1 cellular context compared by ENCODE assay signal in the genomic region with DNA sequence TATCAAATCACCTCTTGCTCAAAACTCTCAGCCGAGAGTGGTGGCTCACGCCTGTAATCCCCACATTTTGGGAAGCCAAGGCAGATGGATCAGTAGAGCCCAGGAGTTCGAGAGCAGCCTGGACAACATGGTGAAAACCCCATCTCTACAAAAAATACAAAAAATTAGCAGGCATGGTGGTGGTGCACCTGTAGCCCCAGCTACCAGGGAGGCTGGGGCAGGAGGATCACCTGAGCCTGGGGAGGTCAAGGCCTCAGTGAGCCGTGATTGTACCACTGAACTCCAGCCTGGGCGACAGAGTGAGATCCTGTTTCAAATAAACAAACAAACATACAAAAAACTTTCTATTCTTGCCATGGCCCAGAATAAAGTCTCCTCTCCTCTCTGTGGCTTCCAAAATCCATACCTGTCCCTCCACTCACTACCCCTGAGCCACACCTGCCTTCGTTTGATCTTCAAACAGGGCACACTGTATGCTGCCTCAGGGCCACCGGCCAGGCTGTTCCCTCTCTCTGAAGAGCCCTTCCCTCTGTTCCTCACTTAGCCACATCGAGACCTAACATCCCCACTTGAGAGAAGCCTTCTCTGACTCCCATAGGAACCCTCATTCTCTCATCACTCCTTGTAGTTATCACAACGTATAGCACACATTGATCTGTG.
TF ChIP-seq lines count a peak whose summit lies in the region.

No MANE protein-coding gene starts in this region.

TF ChIP-seq in HepG2, 621 proteins besides CTCF, POLR2A, EP300 and RAD21 (continued from another document):
- TF ChIP-seq, protein P1, sequence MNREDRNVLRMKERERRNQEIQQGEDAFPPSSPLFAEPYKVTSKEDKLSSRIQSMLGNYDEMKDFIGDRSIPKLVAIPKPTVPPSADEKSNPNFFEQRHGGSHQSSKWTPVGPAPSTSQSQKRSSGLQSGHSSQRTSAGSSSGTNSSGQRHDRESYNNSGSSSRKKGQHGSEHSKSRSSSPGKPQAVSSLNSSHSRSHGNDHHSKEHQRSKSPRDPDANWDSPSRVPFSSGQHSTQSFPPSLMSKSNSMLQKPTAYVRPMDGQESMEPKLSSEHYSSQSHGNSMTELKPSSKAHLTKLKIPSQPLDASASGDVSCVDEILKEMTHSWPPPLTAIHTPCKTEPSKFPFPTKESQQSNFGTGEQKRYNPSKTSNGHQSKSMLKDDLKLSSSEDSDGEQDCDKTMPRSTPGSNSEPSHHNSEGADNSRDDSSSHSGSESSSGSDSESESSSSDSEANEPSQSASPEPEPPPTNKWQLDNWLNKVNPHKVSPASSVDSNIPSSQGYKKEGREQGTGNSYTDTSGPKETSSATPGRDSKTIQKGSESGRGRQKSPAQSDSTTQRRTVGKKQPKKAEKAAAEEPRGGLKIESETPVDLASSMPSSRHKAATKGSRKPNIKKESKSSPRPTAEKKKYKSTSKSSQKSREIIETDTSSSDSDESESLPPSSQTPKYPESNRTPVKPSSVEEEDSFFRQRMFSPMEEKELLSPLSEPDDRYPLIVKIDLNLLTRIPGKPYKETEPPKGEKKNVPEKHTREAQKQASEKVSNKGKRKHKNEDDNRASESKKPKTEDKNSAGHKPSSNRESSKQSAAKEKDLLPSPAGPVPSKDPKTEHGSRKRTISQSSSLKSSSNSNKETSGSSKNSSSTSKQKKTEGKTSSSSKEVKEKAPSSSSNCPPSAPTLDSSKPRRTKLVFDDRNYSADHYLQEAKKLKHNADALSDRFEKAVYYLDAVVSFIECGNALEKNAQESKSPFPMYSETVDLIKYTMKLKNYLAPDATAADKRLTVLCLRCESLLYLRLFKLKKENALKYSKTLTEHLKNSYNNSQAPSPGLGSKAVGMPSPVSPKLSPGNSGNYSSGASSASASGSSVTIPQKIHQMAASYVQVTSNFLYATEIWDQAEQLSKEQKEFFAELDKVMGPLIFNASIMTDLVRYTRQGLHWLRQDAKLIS (CRISPR knock-in tag; IDR thresholded peaks at IDR 0.05), result no peak
- no peak for TF ChIP-seq JUND (CRISPR knock-in tag; IDR thresholded peaks at IDR 0.05)
- TF ChIP-seq, protein P2, sequence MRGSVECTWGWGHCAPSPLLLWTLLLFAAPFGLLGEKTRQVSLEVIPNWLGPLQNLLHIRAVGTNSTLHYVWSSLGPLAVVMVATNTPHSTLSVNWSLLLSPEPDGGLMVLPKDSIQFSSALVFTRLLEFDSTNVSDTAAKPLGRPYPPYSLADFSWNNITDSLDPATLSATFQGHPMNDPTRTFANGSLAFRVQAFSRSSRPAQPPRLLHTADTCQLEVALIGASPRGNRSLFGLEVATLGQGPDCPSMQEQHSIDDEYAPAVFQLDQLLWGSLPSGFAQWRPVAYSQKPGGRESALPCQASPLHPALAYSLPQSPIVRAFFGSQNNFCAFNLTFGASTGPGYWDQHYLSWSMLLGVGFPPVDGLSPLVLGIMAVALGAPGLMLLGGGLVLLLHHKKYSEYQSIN (CRISPR knock-in tag; IDR thresholded peaks at IDR 0.05; ENCODE audit: borderline replicate concordance), result no peak
- TF ChIP-seq, protein P3, sequence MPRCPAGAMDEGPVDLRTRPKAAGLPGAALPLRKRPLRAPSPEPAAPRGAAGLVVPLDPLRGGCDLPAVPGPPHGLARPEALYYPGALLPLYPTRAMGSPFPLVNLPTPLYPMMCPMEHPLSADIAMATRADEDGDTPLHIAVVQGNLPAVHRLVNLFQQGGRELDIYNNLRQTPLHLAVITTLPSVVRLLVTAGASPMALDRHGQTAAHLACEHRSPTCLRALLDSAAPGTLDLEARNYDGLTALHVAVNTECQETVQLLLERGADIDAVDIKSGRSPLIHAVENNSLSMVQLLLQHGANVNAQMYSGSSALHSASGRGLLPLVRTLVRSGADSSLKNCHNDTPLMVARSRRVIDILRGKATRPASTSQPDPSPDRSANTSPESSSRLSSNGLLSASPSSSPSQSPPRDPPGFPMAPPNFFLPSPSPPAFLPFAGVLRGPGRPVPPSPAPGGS (CRISPR knock-in tag; IDR thresholded peaks at IDR 0.05), result no peak
- TF ChIP-seq, protein P4, sequence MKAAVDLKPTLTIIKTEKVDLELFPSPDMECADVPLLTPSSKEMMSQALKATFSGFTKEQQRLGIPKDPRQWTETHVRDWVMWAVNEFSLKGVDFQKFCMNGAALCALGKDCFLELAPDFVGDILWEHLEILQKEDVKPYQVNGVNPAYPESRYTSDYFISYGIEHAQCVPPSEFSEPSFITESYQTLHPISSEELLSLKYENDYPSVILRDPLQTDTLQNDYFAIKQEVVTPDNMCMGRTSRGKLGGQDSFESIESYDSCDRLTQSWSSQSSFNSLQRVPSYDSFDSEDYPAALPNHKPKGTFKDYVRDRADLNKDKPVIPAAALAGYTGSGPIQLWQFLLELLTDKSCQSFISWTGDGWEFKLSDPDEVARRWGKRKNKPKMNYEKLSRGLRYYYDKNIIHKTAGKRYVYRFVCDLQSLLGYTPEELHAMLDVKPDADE (CRISPR knock-in tag; IDR thresholded peaks at IDR 0.05), result no peak
- 0 out of 2 replicates have a peak, but pooled peaks have one; percentile 33 for TF ChIP-seq SAFB2 (CRISPR knock-in tag; IDR thresholded peaks at IDR 0.05; ENCODE audit: borderline replicate concordance, low read depth)
- TF ChIP-seq CBX2 (IDR thresholded peaks at IDR 0.05; ENCODE audit: low read depth, low read length), result no peak
- TF ChIP-seq CBX2 (CRISPR knock-in tag; IDR thresholded peaks at IDR 0.05; ENCODE audit: low read depth), result no peak
- no peak for TF ChIP-seq KLF6 (CRISPR knock-in tag; IDR thresholded peaks at IDR 0.05)
- no peak for TF ChIP-seq CHD2 (IDR thresholded peaks at IDR 0.05; ENCODE audit: low read depth, low read length)
- TF ChIP-seq GFI1 (CRISPR knock-in tag; IDR thresholded peaks at IDR 0.05; ENCODE audit: borderline replicate concordance), result no peak
- no peak for TF ChIP-seq MTF2 (CRISPR knock-in tag; IDR thresholded peaks at IDR 0.05; ENCODE audit: borderline replicate concordance)
- TF ChIP-seq AGO2 (optimal IDR thresholded peaks at IDR 0.05; ENCODE audit: low read depth, low read length), result no peak
- TF ChIP-seq KLF11 (CRISPR knock-in tag; IDR thresholded peaks at IDR 0.05), result no peak
- TF ChIP-seq CENPT (CRISPR knock-in tag; IDR thresholded peaks at IDR 0.05; ENCODE audit: low read depth), result no peak
